13 cellular contexts compared by ENCODE assay signal in the genomic region with DNA sequence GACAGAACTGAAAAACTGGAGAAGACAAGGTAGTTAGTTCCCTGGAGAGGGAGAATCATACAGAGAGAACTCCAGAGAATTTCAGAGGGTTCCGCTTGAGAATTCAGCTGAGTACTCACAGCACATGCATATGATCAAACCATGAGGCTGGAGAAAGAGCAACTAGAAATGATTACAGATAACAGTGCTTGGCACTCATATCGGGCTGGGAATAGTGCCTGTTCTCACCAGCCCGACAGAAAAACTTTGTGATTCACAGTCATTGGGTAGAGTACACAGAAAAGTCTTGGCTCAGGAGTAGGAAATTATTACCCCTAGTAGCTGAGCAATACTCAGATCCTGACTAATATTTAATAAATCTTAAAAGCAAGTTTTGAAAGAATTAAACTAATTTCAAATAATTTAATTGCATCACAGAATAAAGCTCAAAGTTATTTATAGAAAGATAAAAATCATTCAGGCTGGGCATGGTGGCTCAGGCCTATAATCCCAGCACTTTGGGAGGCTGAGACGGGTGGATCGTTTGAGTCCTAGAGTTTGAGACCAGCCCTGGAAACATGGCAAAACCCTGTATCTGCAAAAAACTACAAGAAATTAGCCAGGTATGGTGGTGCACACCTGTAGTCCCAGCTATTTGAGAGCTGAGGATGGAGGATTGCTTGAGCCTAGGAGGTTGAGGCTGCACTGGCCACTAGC. TPM values are rescaled to one million over a fixed set of nuclear protein-coding genes. Genes with fewer than 3 reads are reported as not detected.
DNase-seq lines count a peak whose midpoint lies in the region; ATAC-seq and TF ChIP-seq lines count a peak whose summit lies in the region.
"Had no signal": no experiment of that assay in that cellular context is flagged by ENCODE, and none has a peak within 500 bp of the region (broad histone marks: within the 10 kb centered on the region; RNA-seq: fewer than 3 reads in every experiment).

No MANE protein-coding gene starts in this region.

- H3K4me1 Mint-ChIP-seq in CD8-positive, alpha-beta T cell (ENCODE audit: low read depth), result peaks cover 17% of the 10 kb centered on the region

- no peaks in the 10 kb centered on the region for H3K27me3 Mint-ChIP-seq in CD8-positive, alpha-beta T cell (ENCODE audit: low read depth)
- H3K27me3 Mint-ChIP-seq: naive thymus-derived CD8-positive, alpha-beta T cell had no signal

- POLR2A ChIA-PET in CD8-positive, alpha-beta T cell (lab: Charles Lee), result no interaction called here

- no peak overlapping the region for H3K27ac ChIP-seq in CD8-positive, alpha-beta T cell (ENCODE audit: low read depth, low read length)

- H3K36me3 ChIP-seq in CD8-positive, alpha-beta T cell (ENCODE audit: insufficient read depth, low read length), result no peaks in the 10 kb centered on the region
- H3K36me3 ChIP-seq: tibial nerve had no signal

- no peak overlapping the region for H3K4me3 Mint-ChIP-seq in CD8-positive, alpha-beta T cell
- H3K4me3 Mint-ChIP-seq: naive thymus-derived CD8-positive, alpha-beta T cell; T-helper 1 cell treated with Interleukin-12 subunit alpha and Interleukin-12 subunit beta and Interleukin-4 antibody, amounts not matched to agents 30 μg/mL and 1 μg/mL, for 36 hours had no signal

- no peak for TF ChIP-seq CTCF in AG10803 (conservative IDR thresholded peaks at IDR 0.05; ENCODE audit: low read length)
- TF ChIP-seq CTCF in fibroblast of villous mesenchyme (IDR thresholded peaks at IDR 0.05; ENCODE audit: insufficient read depth, low read depth, low read length), result no peak
- TF ChIP-seq CTCF in omental fat pad (IDR thresholded peaks at IDR 0.05), result no peak
- TF ChIP-seq CTCF in CD8-positive, alpha-beta T cell (IDR thresholded peaks at IDR 0.05), result no peak

- peak; percentile 93 for ATAC-seq in omental fat pad (ENCODE audit: low FRiP score)
- no peak for ATAC-seq in CD8-positive, alpha-beta T cell
- no peak for ATAC-seq in HG03175 (IDR thresholded peaks at IDR 0.05; ENCODE audit: unreplicated experiment)
- ATAC-seq: naive thymus-derived CD8-positive, alpha-beta T cell had no signal

- CTCF ChIA-PET in CD8-positive, alpha-beta T cell (lab: Charles Lee), result interaction anchor here (0.6 kb wide), 1 partner anchor 1605 kb away, joined by 3 read pairs; no protein-coding TSS in a partner anchor

- in situ Hi-C loops in SK-MEL-5 (cut with HindIII; ENCODE audit: low pct_unique_long_range_greater_than_20kb, low sequenced_read_pairs), result no loop called here

- H3K4me3 ChIP-seq in AG10803 (ENCODE audit: low read length) (no peak overlapping the region), fibroblast of villous mesenchyme (ENCODE audit: low read depth, low read length) (no peak overlapping the region)
- H3K4me3 ChIP-seq in CD8-positive, alpha-beta T cell (ENCODE audit: low read depth, low read length), result no peak overlapping the region
- H3K4me3 ChIP-seq: tibial nerve had no signal

- intact Hi-C loops in CD8-positive, alpha-beta T cell (cut with DNase I, micrococcal nuclease), result loop anchor here in 1 of 2 experiments (10.0 kb wide), 2 partner anchors 1827 to 1887 kb away; no protein-coding TSS in a partner anchor

- H3K27me3 ChIP-seq in CD8-positive, alpha-beta T cell (ENCODE audit: insufficient read depth, low read length), result no peaks in the 10 kb centered on the region
- H3K27me3 ChIP-seq: tibial nerve had no signal

- no peaks in the 10 kb centered on the region for H3K9me3 Mint-ChIP-seq in CD8-positive, alpha-beta T cell
- H3K9me3 Mint-ChIP-seq: naive thymus-derived CD8-positive, alpha-beta T cell; T-helper 1 cell treated with Interleukin-12 subunit alpha and Interleukin-12 subunit beta and Interleukin-4 antibody, amounts not matched to agents 30 μg/mL and 1 μg/mL, for 36 hours had no signal

- no peak overlapping the region for H3K27ac Mint-ChIP-seq in CD8-positive, alpha-beta T cell
- H3K27ac Mint-ChIP-seq: naive thymus-derived CD8-positive, alpha-beta T cell; T-helper 1 cell treated with Interleukin-12 subunit alpha and Interleukin-12 subunit beta and Interleukin-4 antibody, amounts not matched to agents 30 μg/mL and 1 μg/mL, for 36 hours had no signal

- no peaks in the 10 kb centered on the region for H3K4me1 ChIP-seq in CD8-positive, alpha-beta T cell (ENCODE audit: insufficient read depth, low read length)

- H3K9me3 ChIP-seq in CD8-positive, alpha-beta T cell (ENCODE audit: low read length), result no peaks in the 10 kb centered on the region
- H3K9me3 ChIP-seq: tibial nerve had no signal

- DNase-seq in AG10803 (ENCODE audit: low read depth) (peak; percentile 70), SK-MEL-5 (ENCODE audit: low read depth, low spot score) (peak; percentile 89), fibroblast of villous mesenchyme (ENCODE audit: low read depth) (peak; percentile 6), omental fat pad (ENCODE audit: low spot score) (no peak), NCI-H1417 treated with DMSO at 0.1 percent for 48 hours (lab: John Stamatoyannopoulos, UW) (no peak), NCI-H187 (lab: John Stamatoyannopoulos, UW) (no peak)
- DNase-seq in CD8-positive, alpha-beta T cell, result no peak
- DNase-seq: activated CD8-positive, alpha-beta memory T cell treated with anti-CD3 and anti-CD28 coated beads, Interleukin-2, amount 50 U/mL, for 48 hours; naive thymus-derived CD8-positive, alpha-beta T cell; stimulated activated CD4-positive, alpha-beta T cell treated with anti-CD3 and anti-CD28 coated beads, Interleukin-2, amount 100 ng/mL, for 24 hours had no signal

- H3K36me3 Mint-ChIP-seq in CD8-positive, alpha-beta T cell, result no peaks in the 10 kb centered on the region

RNA-seq across cellular contexts. Expression of a gene that starts 6.9 kb away (rescaled TPM):
- 13.0 and 16.1 TPM in 2 replicates for total RNA-seq in SK-MEL-5 (2014; rRNA removed; shearing (Covaris generic))
- 6.8 and 10.1 TPM in 2 replicates for polyA plus RNA-seq in SK-MEL-5 (2015; cell fraction: cytosol; rRNA removed)
- 17.7 and 24.3 TPM in 2 replicates for polyA plus RNA-seq in SK-MEL-5 (2015; cell fraction: nucleus; rRNA removed)
- total RNA-seq in fibroblast of villous mesenchyme (12.6 and 14.7 TPM in 2 replicates), omental fat pad (10 to 100 TPM; 15.9 to 18.5 (median 17.4) TPM)
- 10 to 100 TPM in 1 of 2 experiments, 1 to 10 TPM in 1; 9.6 to 11.9 TPM for total RNA-seq in CD8-positive, alpha-beta T cell

RNA-seq across cellular contexts. Expression of a gene that starts 7.3 kb away (rescaled TPM):
- total RNA-seq in SK-MEL-5 (2014; rRNA removed; shearing (Covaris generic)), result 774 and 885 TPM in 2 replicates
- 389 and 426 TPM in 2 replicates for polyA plus RNA-seq in SK-MEL-5 (2015; cell fraction: cytosol; rRNA removed)
- 294 and 353 TPM in 2 replicates for polyA plus RNA-seq in SK-MEL-5 (2015; cell fraction: nucleus; rRNA removed)
- total RNA-seq in fibroblast of villous mesenchyme (164 and 189 TPM in 2 replicates), omental fat pad (100 to 1,000 TPM; 152 to 266 (median 192) TPM)
- total RNA-seq in CD8-positive, alpha-beta T cell, result 10 to 100 TPM; 87.2 to 94.8 TPM

Comparison
In these comparisons a context has a peak if more than half of its experiments do, and no peak if none do; other contexts are left out.
1. DNase-seq: peak in AG10803 (single experiment), SK-MEL-5 (single experiment) and fibroblast of villous mesenchyme (single experiment); none in omental fat pad (single experiment), NCI-H1417 treated with DMSO at 0.1 percent for 48 hours (single experiment), CD8-positive, alpha-beta T cell (0 of 7) and NCI-H187 (0 of 2).